In genomic region chr9:70772591-70772990, GRCh38 we compare ENCODE assay signal across 18 cellular contexts.
DNase-seq lines count a peak whose midpoint lies in the region; ATAC-seq and TF ChIP-seq lines count a peak whose summit lies in the region.
"Had no signal": no experiment of that assay in that cellular context is flagged by ENCODE, and none has a peak within 500 bp of the region (broad histone marks: within the 10 kb centered on the region; RNA-seq: fewer than 3 reads in every experiment).

No MANE protein-coding gene starts in this region.

- H3K27ac ChIP-seq in H9 (ENCODE audit: insufficient read length, low read depth, low read length) (no peak overlapping the region), osteoblast (ENCODE audit: low read depth, low read length) (no peak overlapping the region)
- H3K27ac ChIP-seq: BLaER1 treated with 17β-estradiol and CSF1 and Interleukin-3, amounts not matched to agents 10 nM and 100 nM had no signal

- H2BK15ac ChIP-seq in H9 (ENCODE audit: low read depth, low read length), result no peak overlapping the region

- H2AK5ac ChIP-seq in H9 (ENCODE audit: insufficient read length, low read length), result no peak overlapping the region

- no peak overlapping the region for H3K4me3 ChIP-seq in osteoblast (ENCODE audit: insufficient read depth, low read length)
- H3K4me3 ChIP-seq: BLaER1 treated with 17β-estradiol and CSF1 and Interleukin-3, amounts not matched to agents 10 nM and 100 nM; GM23338; HAP-1 had no signal

- H3K23me2 ChIP-seq in H9 (ENCODE audit: insufficient read length, low read depth, low read length, poor library complexity, severe bottlenecking), result no peaks in the 10 kb centered on the region

- H2AFZ ChIP-seq in H9 (ENCODE audit: low read length), result no peak overlapping the region
- H2AFZ ChIP-seq in osteoblast (ENCODE audit: low read length), result no peak overlapping the region
- H2AFZ ChIP-seq: GM23338 had no signal

- no peak overlapping the region for H3T11ph ChIP-seq in H9 (ENCODE audit: low read length)

- H3K4me3 Mint-ChIP-seq in H9, result no peak overlapping the region
- H3K4me3 Mint-ChIP-seq: CD14-positive monocyte; CD4-positive, alpha-beta T cell; CD8-positive, alpha-beta memory T cell; GM23338; HFFc6 had no signal

- H2BK5ac ChIP-seq in H9 (ENCODE audit: insufficient read length, low read length), result no peak overlapping the region

- peak overlapping the region; percentile 54 for H4K5ac ChIP-seq in H9 (ENCODE audit: insufficient read length, low read depth, low read length)

- H3K4ac ChIP-seq in H9 (ENCODE audit: low read depth, low read length), result no peak overlapping the region

- no peaks in the 10 kb centered on the region for H3K9me3 Mint-ChIP-seq in H9
- H3K9me3 Mint-ChIP-seq: CD4-positive, alpha-beta T cell; GM23338; HFFc6 had no signal

- no peaks in the 10 kb centered on the region for H3K36me3 Mint-ChIP-seq in H9 (ENCODE audit: insufficient read depth in 1 of 3, low read depth in 3 of 3)
- H3K36me3 Mint-ChIP-seq: CD14-positive monocyte; CD8-positive, alpha-beta memory T cell had no signal

- H4K20me1 ChIP-seq in H9 (ENCODE audit: control insufficient read depth, insufficient read depth, insufficient read length) (no peaks in the 10 kb centered on the region), osteoblast (ENCODE audit: insufficient read depth, low read length) (no peaks in the 10 kb centered on the region)
- H4K20me1 ChIP-seq: BLaER1 treated with 17β-estradiol and CSF1 and Interleukin-3, amounts not matched to agents 10 nM and 100 nM had no signal

- no peaks in the 10 kb centered on the region for H3K79me1 ChIP-seq in H9 (ENCODE audit: insufficient read depth, low read depth, low read length, poor library complexity, severe bottlenecking)

- no peaks in the 10 kb centered on the region for H3K4me1 ChIP-seq in H9 (ENCODE audit: insufficient read depth, low read length)
- H3K4me1 ChIP-seq in osteoblast (ENCODE audit: insufficient read depth, low read length), result no peaks in the 10 kb centered on the region
- H3K4me1 ChIP-seq: BE2C; BLaER1 treated with 17β-estradiol and CSF1 and Interleukin-3, amounts not matched to agents 10 nM and 100 nM had no signal

- no peak overlapping the region for H3K27ac Mint-ChIP-seq in H9
- H3K27ac Mint-ChIP-seq: CD14-positive monocyte; CD4-positive, alpha-beta T cell; CD8-positive, alpha-beta memory T cell; GM23338; HFFc6 had no signal

- no peak overlapping the region for H3K18ac ChIP-seq in H9 (ENCODE audit: insufficient read length, low read depth, low read length)

- no peak overlapping the region for H3K56ac ChIP-seq in H9 (ENCODE audit: insufficient read length, low read depth, low read length)

- no peaks in the 10 kb centered on the region for H3K36me3 ChIP-seq in osteoblast (ENCODE audit: insufficient read depth, low read length)
- H3K36me3 ChIP-seq: BE2C; BLaER1 treated with 17β-estradiol and CSF1 and Interleukin-3, amounts not matched to agents 10 nM and 100 nM; HAP-1 had no signal

- H3K27me3 ChIP-seq in H9 (ENCODE audit: insufficient read depth, low read length) (no peaks in the 10 kb centered on the region), osteoblast (ENCODE audit: insufficient read depth, low read length) (no peaks in the 10 kb centered on the region)
- H3K27me3 ChIP-seq: BE2C; BLaER1 treated with 17β-estradiol and CSF1 and Interleukin-3, amounts not matched to agents 10 nM and 100 nM had no signal

- DNase-seq in H9, result no peak
- DNase-seq in cerebellar nuclear complex (lab: John Stamatoyannopoulos, UW), result peak; percentile 85 to 96
- peak; percentile 41 for DNase-seq in osteoblast (ENCODE audit: insufficient read length, low spot score, missing footprints)
- DNase-seq in T-helper 1 cell, result no peak
- DNase-seq: BE2C; CD4-positive, alpha-beta T cell; CD8-positive, alpha-beta memory T cell; DMS 273 treated with DMSO at 0.1 percent for 48 hours; DMS79; EL; GF-D8; HFFc6 had no signal

- H3K14ac ChIP-seq in H9 (ENCODE audit: insufficient read depth, low read length), result no peak overlapping the region

- no peaks in the 10 kb centered on the region for H3K79me2 ChIP-seq in H9 (ENCODE audit: insufficient read depth, low read length)
- no peaks in the 10 kb centered on the region for H3K79me2 ChIP-seq in osteoblast (ENCODE audit: insufficient read depth, low read length)

- H4K8ac ChIP-seq in H9 (replicated peaks; ENCODE audit: insufficient read length, low read depth, low read length), result no peak overlapping the region

- no peak overlapping the region for H2BK20ac ChIP-seq in H9 (ENCODE audit: low read depth, low read length, poor library complexity, severe bottlenecking)

- H3K27me3 Mint-ChIP-seq in H9 (ENCODE audit: low read depth), result no peaks in the 10 kb centered on the region

- TF ChIP-seq CTCF in H9 (conservative IDR thresholded peaks at IDR 0.05) (no peak), osteoblast (IDR thresholded peaks at IDR 0.05; ENCODE audit: extremely low read depth, low read depth, low read length) (no peak)

- H3K4me1 Mint-ChIP-seq in H9, result peaks cover 2 to 8% of the 10 kb centered on the region in 2 experiments; a peak in 2 of 4 replicates
- H3K4me1 Mint-ChIP-seq: CD14-positive monocyte; CD8-positive, alpha-beta memory T cell had no signal

- H2BK12ac ChIP-seq in H9 (ENCODE audit: insufficient read length, low read depth, low read length), result no peak overlapping the region

- H2BK120ac ChIP-seq in H9 (ENCODE audit: low read depth, low read length, poor library complexity, severe bottlenecking), result no peak overlapping the region

- no peak overlapping the region for H3K9ac ChIP-seq in H9 (ENCODE audit: extremely low read depth, insufficient read length, low read length)
- H3K9ac ChIP-seq: BLaER1 treated with 17β-estradiol and CSF1 and Interleukin-3, amounts not matched to agents 10 nM and 100 nM had no signal

- no peak overlapping the region for H4K91ac ChIP-seq in H9 (ENCODE audit: insufficient read length, low read depth, low read length)

- no peak overlapping the region for H3K23ac ChIP-seq in H9 (ENCODE audit: insufficient read length, low read depth, low read length)

- H3K9me3 ChIP-seq in H9 (ENCODE audit: control insufficient read depth, low read depth, low read length) (no peaks in the 10 kb centered on the region), osteoblast (ENCODE audit: low read depth, low read length) (no peaks in the 10 kb centered on the region)
- H3K9me3 ChIP-seq: BE2C; BLaER1 treated with 17β-estradiol and CSF1 and Interleukin-3, amounts not matched to agents 10 nM and 100 nM; HAP-1 had no signal

- WGBS in H9 (ENCODE audit: extremely low coverage, insufficient read length, low lambda C conversion rate), result no CpG with 5 or more reads among the region's 2 CpGs

- no peak overlapping the region for H3K4me2 ChIP-seq in H9 (ENCODE audit: insufficient read depth, insufficient read length, low read length)
- no peak overlapping the region for H3K4me2 ChIP-seq in osteoblast (ENCODE audit: insufficient read depth, low read length)
- H3K4me2 ChIP-seq: BLaER1 treated with 17β-estradiol and CSF1 and Interleukin-3, amounts not matched to agents 10 nM and 100 nM; GM23338 had no signal

- ATAC-seq in HG02798 (IDR thresholded peaks at IDR 0.05; ENCODE audit: poor library complexity, unreplicated experiment), result no peak
- ATAC-seq in HG03280 (IDR thresholded peaks at IDR 0.05; ENCODE audit: unreplicated experiment), result no peak
- ATAC-seq: GM23338 had no signal

Comparison
In these comparisons a context has a peak if more than half of its experiments do, and no peak if none do; other contexts are left out.
1. DNase-seq: peak in cerebellar nuclear complex (2 of 2) and osteoblast (single experiment); none in H9 (single experiment) and T-helper 1 cell (0 of 5).